ENCODE assay signal across 17 cellular contexts in genomic region chr3:175940243-175940642, GRCh38.
DNase-seq lines count a peak whose midpoint lies in the region; ATAC-seq and TF ChIP-seq lines count a peak whose summit lies in the region.
"Had no signal": no experiment of that assay in that cellular context is flagged by ENCODE, and none has a peak within 500 bp of the region (broad histone marks: within the 10 kb centered on the region; RNA-seq: fewer than 3 reads in every experiment).

No MANE protein-coding gene starts in this region.

- TF ChIP-seq CTCF in WERI-Rb-1 (IDR thresholded peaks at IDR 0.05; ENCODE audit: low read depth, low read length), result no peak

- H3K27me3 ChIP-seq in WERI-Rb-1 (ENCODE audit: insufficient read depth, low read depth, severe bottlenecking), result no peaks in the 10 kb centered on the region
- H3K27me3 ChIP-seq: BE2C, body of pancreas, SJCRH30 had no signal

- ATAC-seq in HG02763 (IDR thresholded peaks at IDR 0.05; ENCODE audit: unreplicated experiment) (no peak), HG03520 (IDR thresholded peaks at IDR 0.05; ENCODE audit: unreplicated experiment) (no peak)
- ATAC-seq: activated T-helper 17 cell treated with anti-CD3 and anti-CD28 coated beads, Interleukin-2, amount 50 U/mL, for 72 hours; body of pancreas had no signal

- no peak overlapping the region for H3K4me3 ChIP-seq in WERI-Rb-1 (ENCODE audit: low read depth, low read length)
- H3K4me3 ChIP-seq: body of pancreas, SJCRH30 had no signal

- no peak overlapping the region for H3K27ac ChIP-seq in WERI-Rb-1
- H3K27ac ChIP-seq: body of pancreas, SJCRH30 had no signal

- no peaks in the 10 kb centered on the region for H3K9me3 ChIP-seq in WERI-Rb-1 (ENCODE audit: severe bottlenecking)
- H3K9me3 ChIP-seq: BE2C, body of pancreas had no signal

- H3K36me3 ChIP-seq in WERI-Rb-1, result no peaks in the 10 kb centered on the region
- H3K36me3 ChIP-seq: BE2C, SJCRH30 had no signal

- DNase-seq in AG08396 (ENCODE audit: low spot score) (peak; percentile 36), HK-2 (ENCODE audit: unreplicated experiment) (peak; percentile 46), WERI-Rb-1 (peak; percentile 8), islet precursor cell (peak; percentile 73), amniotic stem cell (lab: John Stamatoyannopoulos, UW) (no peak)
- no peak for DNase-seq in stimulated activated CD4-positive, alpha-beta T cell treated with anti-CD3 and anti-CD28 coated beads, Interleukin-1b, Interleukin-23, amount 100 ng/mL, for 48 hours
- DNase-seq: activated CD4-positive, alpha-beta T cell treated with anti-CD3 and anti-CD28 coated beads, Interleukin-2, amount 50 U/mL, for 4 hours; DMS79; effector CD8-positive, alpha-beta T cell; foreskin melanocyte; nucleus accumbens had no signal

Comparison
In these comparisons a context has a peak if more than half of its experiments do, and no peak if none do; other contexts are left out.
1. DNase-seq: peak in AG08396 (single experiment), HK-2 (single experiment), WERI-Rb-1 (single experiment) and islet precursor cell (single experiment); none in amniotic stem cell (single experiment) and stimulated activated CD4-positive, alpha-beta T cell treated with anti-CD3 and anti-CD28 coated beads, Interleukin-1b, Interleukin-23, amount 100 ng/mL, for 48 hours (single experiment).